ENCODE assay signal across 1 cellular context in the genomic region with DNA sequence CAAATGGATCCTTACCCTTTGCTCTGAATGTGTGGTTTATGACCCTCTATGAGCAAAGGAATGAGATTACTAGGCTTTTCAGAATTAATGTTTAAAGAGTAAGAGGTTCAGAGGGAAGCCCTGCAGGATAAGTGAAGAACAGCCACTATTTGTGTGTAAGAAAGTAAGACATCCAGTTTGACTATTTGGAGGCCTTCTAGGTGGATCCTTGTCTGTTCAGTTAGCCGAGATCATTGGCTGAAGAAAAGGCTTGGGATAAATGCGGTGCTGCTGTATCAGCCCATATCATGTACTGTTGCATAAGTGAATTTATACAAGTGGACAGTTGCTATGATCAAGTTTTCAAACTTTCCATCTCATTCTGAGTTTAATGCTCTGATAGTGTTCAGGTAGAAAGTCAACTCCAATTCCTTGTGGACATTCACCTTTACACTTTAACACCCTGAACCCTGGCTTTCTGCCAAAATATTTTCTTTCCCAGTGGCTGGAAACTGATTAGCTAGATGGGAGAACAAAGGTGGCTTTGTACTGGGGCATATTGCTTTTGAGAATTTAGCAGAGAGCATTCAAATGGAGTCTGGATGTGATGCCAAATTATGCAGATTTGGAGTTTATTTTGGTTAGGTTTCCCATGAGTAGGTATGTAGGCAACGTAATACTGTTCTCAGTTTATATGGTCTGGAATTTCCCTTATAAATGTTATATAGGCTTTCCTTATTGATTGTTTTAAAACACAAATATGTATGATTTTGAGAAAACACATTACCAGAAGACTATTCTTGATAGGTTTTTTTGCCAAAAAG.
A peak's percentile ranks its signal among the peaks of the same experiment; 100 is the strongest.
TF ChIP-seq lines count a peak whose summit lies in the region.

No MANE protein-coding gene starts in this region.

TF ChIP-seq in HepG2, 621 proteins besides CTCF, POLR2A, EP300 and RAD21 (continued from another document and continues in another):
- TF ChIP-seq KLF13 (CRISPR knock-in tag; IDR thresholded peaks at IDR 0.05) (no peak), ZNF10 (CRISPR knock-in tag; IDR thresholded peaks at IDR 0.05; ENCODE audit: borderline replicate concordance, low read depth) (no peak), NR2F1 (CRISPR knock-in tag; IDR thresholded peaks at IDR 0.05) (peak; percentile 64 to 90), ZNF766 (CRISPR knock-in tag; IDR thresholded peaks at IDR 0.05; ENCODE audit: borderline replicate concordance) (no peak), ZBTB33 (CRISPR knock-in tag; IDR thresholded peaks at IDR 0.05) (peak; percentile 43; the same call in 1 of the 2 replicates), SNAI1 (CRISPR knock-in tag; IDR thresholded peaks at IDR 0.05; ENCODE audit: borderline replicate concordance) (no peak), XRCC5 (optimal IDR thresholded peaks at IDR 0.05; ENCODE audit: low read length) (peak; percentile 67), SP4 (CRISPR knock-in tag; IDR thresholded peaks at IDR 0.05) (no peak), ZSCAN20 (CRISPR knock-in tag; IDR thresholded peaks at IDR 0.05; ENCODE audit: borderline replicate concordance) (no peak), PAF1 (CRISPR knock-in tag; IDR thresholded peaks at IDR 0.05) (no peak), SMARCC2 (IDR thresholded peaks at IDR 0.05) (peak; percentile 48; the same call in 1 of the 2 replicates), HNRNPH1 (optimal IDR thresholded peaks at IDR 0.05; ENCODE audit: low read depth, low read length) (no peak), RBAK (CRISPR knock-in tag; IDR thresholded peaks at IDR 0.05) (no peak), ZNF777 (CRISPR knock-in tag; IDR thresholded peaks at IDR 0.05) (no peak), ZNF552 (CRISPR knock-in tag; IDR thresholded peaks at IDR 0.05; ENCODE audit: borderline replicate concordance) (no peak), MIER3 (CRISPR knock-in tag; IDR thresholded peaks at IDR 0.05; ENCODE audit: borderline replicate concordance) (peak; percentile 78; the same call in 1 of the 2 replicates), PAXIP1 (CRISPR knock-in tag; conservative IDR thresholded peaks at IDR 0.05) (peak; percentile 97), MXI1 (IDR thresholded peaks at IDR 0.05; ENCODE audit: borderline replicate concordance, low read depth, low read length) (peak; percentile 54; the same call in 1 of the 3 replicates), ZC3H13 (CRISPR knock-in tag; IDR thresholded peaks at IDR 0.05) (no peak), NFIC (IDR thresholded peaks at IDR 0.05; ENCODE audit: low read length) (peak; percentile 100), FOXP4 (CRISPR knock-in tag; IDR thresholded peaks at IDR 0.05) (peak; percentile 73; the same call in 1 of the 2 replicates), TRIM24 (CRISPR knock-in tag; IDR thresholded peaks at IDR 0.05) (no peak), ZNF83 (CRISPR knock-in tag; IDR thresholded peaks at IDR 0.05; ENCODE audit: borderline replicate concordance) (no peak), POLR2AphosphoS5 (IDR thresholded peaks at IDR 0.05; ENCODE audit: low read depth, low read length) (no peak), PATZ1 (CRISPR knock-in tag; IDR thresholded peaks at IDR 0.05) (0 out of 2 replicates have a peak, but pooled peaks have one; percentile 25), BORCS8-MEF2B (CRISPR knock-in tag; IDR thresholded peaks at IDR 0.05) (no peak), PBX3 (CRISPR knock-in tag; IDR thresholded peaks at IDR 0.05; ENCODE audit: borderline replicate concordance) (no peak), ZNF746 (CRISPR knock-in tag; IDR thresholded peaks at IDR 0.05) (no peak; the same call in 1 of the 2 replicates), ZNF17 (CRISPR knock-in tag; IDR thresholded peaks at IDR 0.05) (no peak), MAFK (conservative IDR thresholded peaks at IDR 0.05 in 1 of 2, IDR thresholded peaks at IDR 0.05 in 1 of 2; ENCODE audit: low read length in 2 of 2) (no peak), CEBPZ (IDR thresholded peaks at IDR 0.05; ENCODE audit: low read length) (no peak), SOX13 (IDR thresholded peaks at IDR 0.05) (0 out of 2 replicates have a peak, but pooled peaks have one; percentile 43), SOX13 (CRISPR knock-in tag; conservative IDR thresholded peaks at IDR 0.05 in 1 of 2, IDR thresholded peaks at IDR 0.05 in 1 of 2) (peak in 1 of 2 experiments; percentile 89; a peak in 2 of 4 replicates)
- TF ChIP-seq, protein P1, sequence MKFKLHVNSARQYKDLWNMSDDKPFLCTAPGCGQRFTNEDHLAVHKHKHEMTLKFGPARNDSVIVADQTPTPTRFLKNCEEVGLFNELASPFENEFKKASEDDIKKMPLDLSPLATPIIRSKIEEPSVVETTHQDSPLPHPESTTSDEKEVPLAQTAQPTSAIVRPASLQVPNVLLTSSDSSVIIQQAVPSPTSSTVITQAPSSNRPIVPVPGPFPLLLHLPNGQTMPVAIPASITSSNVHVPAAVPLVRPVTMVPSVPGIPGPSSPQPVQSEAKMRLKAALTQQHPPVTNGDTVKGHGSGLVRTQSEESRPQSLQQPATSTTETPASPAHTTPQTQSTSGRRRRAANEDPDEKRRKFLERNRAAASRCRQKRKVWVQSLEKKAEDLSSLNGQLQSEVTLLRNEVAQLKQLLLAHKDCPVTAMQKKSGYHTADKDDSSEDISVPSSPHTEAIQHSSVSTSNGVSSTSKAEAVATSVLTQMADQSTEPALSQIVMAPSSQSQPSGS (CRISPR knock-in tag; IDR thresholded peaks at IDR 0.05): peak; percentile 76; the same call in 1 of the 2 replicates
- TF ChIP-seq, protein P2, sequence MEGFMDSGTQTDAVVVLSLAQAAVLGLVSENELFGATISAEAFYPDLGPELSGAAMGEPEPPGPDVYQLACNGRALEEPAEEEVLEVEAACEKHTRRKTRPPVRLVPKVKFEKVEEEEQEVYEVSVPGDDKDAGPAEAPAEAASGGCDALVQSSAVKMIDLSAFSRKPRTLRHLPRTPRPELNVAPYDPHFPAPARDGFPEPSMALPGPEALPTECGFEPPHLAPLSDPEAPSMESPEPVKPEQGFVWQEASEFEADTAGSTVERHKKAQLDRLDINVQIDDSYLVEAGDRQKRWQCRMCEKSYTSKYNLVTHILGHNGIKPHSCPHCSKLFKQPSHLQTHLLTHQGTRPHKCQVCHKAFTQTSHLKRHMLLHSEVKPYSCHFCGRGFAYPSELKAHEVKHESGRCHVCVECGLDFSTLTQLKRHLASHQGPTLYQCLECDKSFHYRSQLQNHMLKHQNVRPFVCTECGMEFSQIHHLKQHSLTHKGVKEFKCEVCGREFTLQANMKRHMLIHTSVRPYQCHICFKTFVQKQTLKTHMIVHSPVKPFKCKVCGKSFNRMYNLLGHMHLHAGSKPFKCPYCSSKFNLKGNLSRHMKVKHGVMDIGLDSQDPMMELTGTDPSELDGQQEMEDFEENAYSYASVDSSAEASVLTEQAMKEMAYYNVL (CRISPR knock-in tag; IDR thresholded peaks at IDR 0.05; ENCODE audit: borderline replicate concordance): peak; percentile 85; the same call in 1 of the 2 replicates
